Comparison of ENCODE assay signal across 10 cellular contexts in the genomic region with DNA sequence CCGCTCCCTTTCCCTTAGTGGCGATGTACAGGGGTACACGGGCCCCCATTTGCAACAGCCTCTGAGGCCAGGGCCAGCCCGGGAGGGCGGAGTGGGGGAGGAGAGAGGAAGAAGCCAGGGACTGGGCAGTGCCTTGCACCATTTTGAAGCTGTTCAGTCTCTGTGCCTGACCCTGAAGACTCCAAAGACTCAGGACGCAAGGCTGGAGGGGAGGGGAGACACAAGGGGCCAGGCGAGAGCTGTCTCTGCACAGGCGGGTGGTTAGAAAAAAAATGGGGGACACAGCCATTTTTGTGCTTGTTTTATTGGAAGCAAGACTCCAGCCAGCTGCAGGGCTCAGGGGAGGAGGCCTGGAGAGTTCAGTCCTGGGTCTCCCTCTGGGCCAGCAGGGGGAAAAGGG. TPM values are rescaled to one million over a fixed set of nuclear protein-coding genes. Genes with fewer than 3 reads are reported as not detected.
DNase-seq lines count a peak whose midpoint lies in the region; ATAC-seq and TF ChIP-seq lines count a peak whose summit lies in the region.
"Had no signal": no experiment of that assay in that cellular context is flagged by ENCODE, and none has a peak within 500 bp of the region (broad histone marks: within the 10 kb centered on the region; RNA-seq: fewer than 3 reads in every experiment).

No MANE protein-coding gene starts in this region.

- TF ChIP-seq POLR2A in esophagus squamous epithelium (IDR thresholded peaks at IDR 0.05) (no peak), spleen (IDR thresholded peaks at IDR 0.05) (no peak)

- H3K9me3 ChIP-seq in T-helper 17 cell (ENCODE audit: control insufficient read depth, low read length, poor library complexity, severe bottlenecking) (no peaks in the 10 kb centered on the region), esophagus squamous epithelium (no peaks in the 10 kb centered on the region), spleen (no peaks in the 10 kb centered on the region)

- H3K27me3 Mint-ChIP-seq in activated CD4-positive, alpha-beta T cell treated with anti-CD3 and anti-CD28 coated beads, Interleukin-2, amount 10 ng/mL, durations not matched to agents 24 days and 14 days, result peaks cover 24% of the 10 kb centered on the region
- H3K27me3 Mint-ChIP-seq in T-helper 17 cell, result peaks cover 26% of the 10 kb centered on the region

- no peak for ATAC-seq in T-helper 17 cell
- ATAC-seq in GM19467 (IDR thresholded peaks at IDR 0.05; ENCODE audit: unreplicated experiment), result no peak
- no peak for ATAC-seq in HG02970 (IDR thresholded peaks at IDR 0.05; ENCODE audit: low FRiP score, unreplicated experiment)

- peaks cover 3% of the 10 kb centered on the region for H3K36me3 Mint-ChIP-seq in activated CD4-positive, alpha-beta T cell treated with anti-CD3 and anti-CD28 coated beads, Interleukin-2, amount 10 ng/mL, durations not matched to agents 24 days and 14 days (ENCODE audit: low read depth)
- H3K36me3 Mint-ChIP-seq in T-helper 17 cell (ENCODE audit: low read depth), result peaks cover 2% of the 10 kb centered on the region

- H3K27ac ChIP-seq in esophagus squamous epithelium (peak overlapping the region in 2 of 4 donors; percentile 6 to 86), spleen (peak overlapping the region in 5 of 8 donors; percentile 31 to 85 (median 84))

- H3K4me1 Mint-ChIP-seq in activated CD4-positive, alpha-beta T cell treated with anti-CD3 and anti-CD28 coated beads, Interleukin-2, amount 10 ng/mL, durations not matched to agents 24 days and 14 days, result peaks cover 29% of the 10 kb centered on the region
- H3K4me1 Mint-ChIP-seq in T-helper 17 cell, result peaks cover 17% of the 10 kb centered on the region

- no peak overlapping the region for H3K27ac Mint-ChIP-seq in activated CD4-positive, alpha-beta T cell treated with anti-CD3 and anti-CD28 coated beads, Interleukin-2, amount 10 ng/mL, durations not matched to agents 24 days and 14 days
- H3K27ac Mint-ChIP-seq in T-helper 17 cell, result no peak overlapping the region

- H3K9me3 Mint-ChIP-seq in activated CD4-positive, alpha-beta T cell treated with anti-CD3 and anti-CD28 coated beads, Interleukin-2, amount 10 ng/mL, durations not matched to agents 24 days and 14 days, result no peaks in the 10 kb centered on the region

- H3K4me3 ChIP-seq in esophagus squamous epithelium (peak overlapping the region in 3 of 4 donors; percentile 61 to 88 (median 67)), spleen (peak overlapping the region in 7 of 8 donors; percentile 5 to 89 (median 77))

- H3K4me1 ChIP-seq in esophagus squamous epithelium, result peaks cover 47 to 91% (median 48%) of the 10 kb centered on the region in 3 donors
- H3K4me1 ChIP-seq in spleen, result peaks cover 32 to 69% (median 59%) of the 10 kb centered on the region in 6 donors

- peaks cover 0 to 31% (median 0%) of the 10 kb centered on the region in 4 donors for H3K27me3 ChIP-seq in esophagus squamous epithelium
- H3K27me3 ChIP-seq in spleen (replicated peaks in 1 of 7), result peaks cover 7 to 57% (median 28%) of the 10 kb centered on the region in 7 donors

- H3K4me3 Mint-ChIP-seq in activated CD4-positive, alpha-beta T cell treated with anti-CD3 and anti-CD28 coated beads, Interleukin-2, amount 10 ng/mL, durations not matched to agents 24 days and 14 days, result peak overlapping the region; percentile 74
- H3K4me3 Mint-ChIP-seq in T-helper 17 cell, result peak overlapping the region; percentile 41

- DNase-seq in activated CD4-positive, alpha-beta T cell treated with anti-CD3 and anti-CD28 coated beads, Interleukin-2, amount 10 ng/mL, durations not matched to agents 24 days and 14 days, result no peak
- no peak for DNase-seq in activated CD4-positive, alpha-beta T cell treated with anti-CD3 and anti-CD28 coated beads for 1 hour
- DNase-seq in T-helper 17 cell, result no peak
- DNase-seq in esophagus squamous epithelium (lab: John Stamatoyannopoulos, UW), result no peak
- DNase-seq in spleen, result peak; percentile 73
- no peak for DNase-seq in LoVo (ENCODE audit: low spot score)
- DNase-seq: activated effector memory CD4-positive, alpha-beta T cell treated with anti-CD3 and anti-CD28 coated beads, Interleukin-2, amount 50 U/mL, for 16 hours; Kasumi-1 had no signal

- H3K36me3 ChIP-seq in esophagus squamous epithelium (no peaks in the 10 kb centered on the region), spleen (no peaks in the 10 kb centered on the region)

- 94 to 96% methylated on average over 3 to 4 of the region's 8 CpGs for WGBS in esophagus squamous epithelium, 2 donors
- WGBS in spleen, 5 donors, result 65 to 73% (median 69%) methylated on average over 8 of the region's 8 CpGs

- TF ChIP-seq CTCF in esophagus squamous epithelium (IDR thresholded peaks at IDR 0.05), result no peak
- TF ChIP-seq CTCF in spleen (IDR thresholded peaks at IDR 0.05 in 8 of 11, conservative IDR thresholded peaks at IDR 0.05 in 3 of 11), result no peak

- intact Hi-C loops in activated CD4-positive, alpha-beta T cell treated with anti-CD3 and anti-CD28 coated beads, Interleukin-2, amount 10 ng/mL, durations not matched to agents 24 days and 14 days (cut with micrococcal nuclease), result loop anchor here (5.0 kb wide), 4 partner anchors 48 to 578 kb away; a partner anchor contains a TSS
- intact Hi-C loops in esophagus squamous epithelium (cut with DNase I) (no loop called here), spleen (cut with DNase I; ENCODE audit: low total_unique reads) (no loop called here)

RNA-seq across cellular contexts. Expression of a gene that starts 1.6 kb away (rescaled TPM):
- total RNA-seq in activated CD4-positive, alpha-beta T cell treated with anti-CD3 and anti-CD28 coated beads, Interleukin-2, amount 10 ng/mL, durations not matched to agents 24 days and 14 days, result 13.1 and 13.9 TPM in 2 replicates
- total RNA-seq in T-helper 17 cell, result 1 to 10 TPM in 1 of 2 donors, under 1 TPM in 1; 0.99 to 1.3 TPM
- 10 to 100 TPM in 3 of 4 donors, 1 to 10 TPM in 1; 5.8 to 12.5 (median 12.3) TPM for total RNA-seq in esophagus squamous epithelium
- total RNA-seq in spleen, result 10 to 100 TPM in 6 of 7 donors, 1 to 10 TPM in 1; 7.9 to 18.9 (median 15.4) TPM
- polyA plus RNA-seq in spleen, result 10 to 100 TPM in 2 of 3 donors, 1 to 10 TPM in 1; 4.6 to 11.4 (median 10.9) TPM

RNA-seq across cellular contexts. Expression of a gene that starts 17.1 kb away (rescaled TPM):
- total RNA-seq in activated CD4-positive, alpha-beta T cell treated with anti-CD3 and anti-CD28 coated beads, Interleukin-2, amount 10 ng/mL, durations not matched to agents 24 days and 14 days, result 314 and 317 TPM in 2 replicates
- total RNA-seq in T-helper 17 cell (10 to 100 TPM; 56.1 to 72.9 TPM), esophagus squamous epithelium (100 to 1,000 TPM; 110 to 197 (median 172) TPM), spleen (100 to 1,000 TPM in 4 of 7 donors, 10 to 100 TPM in 3; 83.2 to 122 (median 108) TPM)
- 100 to 1,000 TPM; 142 to 247 (median 221) TPM for polyA plus RNA-seq in spleen

RNA-seq across cellular contexts. Expression of a gene that starts 40.3 kb away (rescaled TPM):
- total RNA-seq in activated CD4-positive, alpha-beta T cell treated with anti-CD3 and anti-CD28 coated beads, Interleukin-2, amount 10 ng/mL, durations not matched to agents 24 days and 14 days, result 0.92 and 1.3 TPM in 2 replicates
- total RNA-seq in T-helper 17 cell (1 to 10 TPM; 3.9 to 4.3 TPM), esophagus squamous epithelium (1 to 10 TPM in 1 of 4 donors, under 1 TPM in 3; 0.57 to 2.0 (median 0.67) TPM), spleen (10 to 100 TPM in 3 of 7 donors, 1 to 10 TPM in 4; 6.6 to 20.0 (median 8.7) TPM)
- polyA plus RNA-seq in spleen, result 1 to 10 TPM; 1.8 to 7.1 (median 3.8) TPM

RNA-seq across cellular contexts. Expression of a gene that starts 48.4 kb away (rescaled TPM):
- 68.0 and 82.0 TPM in 2 replicates for total RNA-seq in activated CD4-positive, alpha-beta T cell treated with anti-CD3 and anti-CD28 coated beads, Interleukin-2, amount 10 ng/mL, durations not matched to agents 24 days and 14 days
- 10 to 100 TPM; 47.8 to 65.7 TPM for total RNA-seq in T-helper 17 cell
- 10 to 100 TPM; 29.3 to 71.8 (median 45.4) TPM for total RNA-seq in esophagus squamous epithelium
- 100 to 1,000 TPM in 1 of 7 donors, 10 to 100 TPM in 6; 54.6 to 103 (median 69.8) TPM for total RNA-seq in spleen
- 10 to 100 TPM; 18.6 to 31.3 (median 20.1) TPM for polyA plus RNA-seq in spleen
